1 cellular context compared by ENCODE assay signal in the genomic region with DNA sequence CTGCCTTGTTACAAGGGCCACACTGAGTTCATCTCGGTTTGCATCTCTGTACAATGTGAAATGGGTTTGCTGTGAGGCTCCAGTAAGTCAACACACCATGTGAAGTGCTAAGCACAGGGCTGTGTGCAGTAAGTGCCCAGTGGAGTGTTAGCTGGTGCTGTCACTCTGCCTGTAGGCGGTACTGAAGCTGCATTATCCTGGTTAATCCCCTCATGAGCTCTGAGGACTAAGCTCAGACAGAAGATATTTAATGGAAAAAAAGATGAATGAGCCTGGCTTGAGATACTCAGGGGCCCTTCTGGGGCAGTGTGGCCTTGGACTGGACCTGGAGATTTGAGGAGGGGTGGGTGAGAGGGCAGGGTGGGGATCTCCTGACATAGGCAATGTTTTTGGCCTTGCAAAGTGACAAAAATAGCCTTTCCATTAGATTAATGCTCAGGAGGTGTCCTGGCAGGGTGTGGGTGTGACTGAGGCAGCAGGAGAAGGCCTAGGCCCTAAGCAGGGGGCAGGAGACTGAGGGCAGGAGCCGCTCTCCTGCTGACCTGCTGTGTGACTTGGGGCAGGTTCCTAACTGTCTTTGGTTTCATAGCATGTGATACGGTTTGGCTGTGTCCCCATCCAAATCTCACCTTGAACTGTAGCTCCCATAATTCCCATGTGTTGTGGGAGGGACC.
TF ChIP-seq lines count a peak whose summit lies in the region.

No MANE protein-coding gene starts in this region.

TF ChIP-seq in IMR-90, 13 proteins besides CTCF, POLR2A, EP300 and RAD21 (continued from another document):
- TF ChIP-seq SMC3 (IDR thresholded peaks at IDR 0.05; ENCODE audit: low read depth, low read length) (no peak), MAFK (IDR thresholded peaks at IDR 0.05; ENCODE audit: low read depth, low read length) (no peak), FOS (IDR thresholded peaks at IDR 0.05; ENCODE audit: low read depth, low read length) (no peak), CHD1 (IDR thresholded peaks at IDR 0.05; ENCODE audit: low read depth, low read length) (no peak), RCOR1 (IDR thresholded peaks at IDR 0.05; ENCODE audit: insufficient replicate concordance, low read length) (no peak), MAZ (IDR thresholded peaks at IDR 0.05; ENCODE audit: borderline replicate concordance, low read depth, low read length) (no peak), BHLHE40 (IDR thresholded peaks at IDR 0.05; ENCODE audit: low read depth, low read length) (no peak)
- TF ChIP-seq, protein P1, sequence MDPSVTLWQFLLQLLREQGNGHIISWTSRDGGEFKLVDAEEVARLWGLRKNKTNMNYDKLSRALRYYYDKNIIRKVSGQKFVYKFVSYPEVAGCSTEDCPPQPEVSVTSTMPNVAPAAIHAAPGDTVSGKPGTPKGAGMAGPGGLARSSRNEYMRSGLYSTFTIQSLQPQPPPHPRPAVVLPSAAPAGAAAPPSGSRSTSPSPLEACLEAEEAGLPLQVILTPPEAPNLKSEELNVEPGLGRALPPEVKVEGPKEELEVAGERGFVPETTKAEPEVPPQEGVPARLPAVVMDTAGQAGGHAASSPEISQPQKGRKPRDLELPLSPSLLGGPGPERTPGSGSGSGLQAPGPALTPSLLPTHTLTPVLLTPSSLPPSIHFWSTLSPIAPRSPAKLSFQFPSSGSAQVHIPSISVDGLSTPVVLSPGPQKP (IDR thresholded peaks at IDR 0.05; ENCODE audit: borderline replicate concordance, low read depth, low read length), result no peak
